1 cellular context compared by ENCODE assay signal in genomic region chr3:106765342-106765741, GRCh38.
TF ChIP-seq lines count a peak whose summit lies in the region.

No MANE protein-coding gene starts in this region.

TF ChIP-seq in HCT116, 20 proteins besides CTCF, POLR2A, EP300 and RAD21 (continued from another document):
- TF ChIP-seq, protein P1, sequence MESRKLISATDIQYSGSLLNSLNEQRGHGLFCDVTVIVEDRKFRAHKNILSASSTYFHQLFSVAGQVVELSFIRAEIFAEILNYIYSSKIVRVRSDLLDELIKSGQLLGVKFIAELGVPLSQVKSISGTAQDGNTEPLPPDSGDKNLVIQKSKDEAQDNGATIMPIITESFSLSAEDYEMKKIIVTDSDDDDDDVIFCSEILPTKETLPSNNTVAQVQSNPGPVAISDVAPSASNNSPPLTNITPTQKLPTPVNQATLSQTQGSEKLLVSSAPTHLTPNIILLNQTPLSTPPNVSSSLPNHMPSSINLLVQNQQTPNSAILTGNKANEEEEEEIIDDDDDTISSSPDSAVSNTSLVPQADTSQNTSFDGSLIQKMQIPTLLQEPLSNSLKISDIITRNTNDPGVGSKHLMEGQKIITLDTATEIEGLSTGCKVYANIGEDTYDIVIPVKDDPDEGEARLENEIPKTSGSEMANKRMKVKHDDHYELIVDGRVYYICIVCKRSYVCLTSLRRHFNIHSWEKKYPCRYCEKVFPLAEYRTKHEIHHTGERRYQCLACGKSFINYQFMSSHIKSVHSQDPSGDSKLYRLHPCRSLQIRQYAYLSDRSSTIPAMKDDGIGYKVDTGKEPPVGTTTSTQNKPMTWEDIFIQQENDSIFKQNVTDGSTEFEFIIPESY (IDR thresholded peaks at IDR 0.05; ENCODE audit: extremely low read depth, insufficient replicate concordance, low read length), result no peak
- TF ChIP-seq SRF (IDR thresholded peaks at IDR 0.05; ENCODE audit: low read depth) (peak; percentile 94), CBX3 (IDR thresholded peaks at IDR 0.05; ENCODE audit: low read depth) (no peak), SIN3A (IDR thresholded peaks at IDR 0.05; ENCODE audit: low read depth) (no peak), JUND (IDR thresholded peaks at IDR 0.05) (peak; percentile 33), REST (IDR thresholded peaks at IDR 0.05; ENCODE audit: low read depth) (no peak), FOSL1 (IDR thresholded peaks at IDR 0.05; ENCODE audit: low read depth) (peak; percentile 53; the same call in 1 of the 2 replicates), EZH2 (IDR thresholded peaks at IDR 0.05) (no peak), YY1 (IDR thresholded peaks at IDR 0.05; ENCODE audit: extremely low read depth, insufficient replicate concordance, low read depth, low read length) (no peak), ZNF274 (IDR thresholded peaks at IDR 0.05; ENCODE audit: low read depth, low read length) (no peak), ELF1 (IDR thresholded peaks at IDR 0.05; ENCODE audit: borderline replicate concordance, low read depth) (no peak), POLR2AphosphoS5 (IDR thresholded peaks at IDR 0.05; ENCODE audit: low read depth, low read length) (no peak)
- TF ChIP-seq, protein P2, sequence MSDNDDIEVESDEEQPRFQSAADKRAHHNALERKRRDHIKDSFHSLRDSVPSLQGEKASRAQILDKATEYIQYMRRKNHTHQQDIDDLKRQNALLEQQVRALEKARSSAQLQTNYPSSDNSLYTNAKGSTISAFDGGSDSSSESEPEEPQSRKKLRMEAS (IDR thresholded peaks at IDR 0.05), result no peak
